ENCODE assay signal across 19 cellular contexts in the genomic region with DNA sequence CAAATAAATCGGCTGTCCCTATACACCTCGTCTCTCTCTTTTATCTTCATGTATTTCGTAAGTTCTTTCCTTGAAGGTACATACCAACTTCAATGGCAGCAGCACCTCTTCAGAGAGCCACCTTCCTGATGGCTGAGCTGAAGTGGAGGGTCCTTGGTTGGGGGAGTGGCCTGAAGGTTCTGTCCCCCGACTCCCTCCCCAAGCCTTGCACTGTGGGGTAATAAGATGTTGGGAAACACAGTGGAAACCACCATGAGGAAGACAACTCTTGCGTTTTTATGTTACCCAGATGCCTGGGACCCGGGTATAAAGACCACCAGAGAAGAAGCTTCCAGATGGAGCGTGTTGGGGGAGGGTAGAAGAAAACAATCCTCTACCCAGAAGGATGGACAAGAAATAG. TPM values are rescaled to one million over a fixed set of nuclear protein-coding genes. Genes with fewer than 3 reads are reported as not detected.
A peak's percentile ranks its signal among the peaks of the same experiment; 100 is the strongest.
DNase-seq lines count a peak whose midpoint lies in the region; ATAC-seq and TF ChIP-seq lines count a peak whose summit lies in the region.
"Had no signal": no experiment of that assay in that cellular context is flagged by ENCODE, and none has a peak within 500 bp of the region (broad histone marks: within the 10 kb centered on the region; RNA-seq: fewer than 3 reads in every experiment).

No MANE protein-coding gene starts in this region.

- no peak overlapping the region for H3K27ac ChIP-seq in PC-3 (ENCODE audit: low read length)
- H3K27ac ChIP-seq: thoracic aorta, VCaP had no signal

- no peak for DNase-seq in activated naive CD4-positive, alpha-beta T cell treated with anti-CD3 and anti-CD28 coated beads, Interleukin-2, amount 50 U/mL, for 16 hours
- DNase-seq in T-cell (no peak), NCI-H1930 (lab: John Stamatoyannopoulos, UW) (no peak), PC-3 (no peak), NCI-H2196 treated with DMSO at 0.1 percent for 48 hours (lab: John Stamatoyannopoulos, UW; ENCODE audit: unreplicated experiment) (no peak)
- no peak for DNase-seq in central memory CD8-positive, alpha-beta T cell (ENCODE audit: low spot score in 2 of 2)
- DNase-seq: Caco-2, cortex of kidney, heart right ventricle, KG1, left ventricle myocardium superior, NCI-H1092 treated with DMSO at 0.1 percent for 48 hours, NCI-H524, nucleus accumbens had no signal

- H3K4me2 ChIP-seq in PC-3 (ENCODE audit: low read length) = no peak overlapping the region

- no TSS peak for BruUV-seq in PC-3 (replicated peaks; lab: Mats Ljungman, UMichigan)

- ATAC-seq in T-cell (replicated peaks in 1 of 4) (no peak), PC-3 (no peak)
- ATAC-seq in central memory CD8-positive, alpha-beta T cell (replicated peaks; ENCODE audit: extremely low read depth, poor library complexity, severe bottlenecking) = no peak
- ATAC-seq: heart right ventricle, left ventricle myocardium superior, Right ventricle myocardium inferior had no signal

- H3K4me3 ChIP-seq in PC-3 (ENCODE audit: low read length) = no peak overlapping the region
- H3K4me3 ChIP-seq: heart right ventricle, mucosa of descending colon, thoracic aorta had no signal

- peak overlapping the region; percentile 93 for H3K27ac Mint-ChIP-seq in activated naive CD4-positive, alpha-beta T cell treated with anti-CD3 and anti-CD28 coated beads, Interleukin-2, amount 50 U/mL, for 24 hours
- H3K27ac Mint-ChIP-seq in T-cell = peak overlapping the region; percentile 89 to 98
- H3K27ac Mint-ChIP-seq in central memory CD8-positive, alpha-beta T cell (ENCODE audit: low read depth) = peak overlapping the region; percentile 96

- no peaks in the 10 kb centered on the region for H3K27me3 ChIP-seq in PC-3 (ENCODE audit: low read length)

- POLR2A ChIA-PET in T-cell (lab: Charles Lee) (interaction anchor here (0.6 to 1.1 kb wide), 2 partner anchors 40 to 315 kb away, joined by 4 to 9 read pairs; no protein-coding TSS in a partner anchor), PC-3 (lab: Charles Lee; ENCODE audit: unreplicated experiment) (no interaction called here)

- no peak for TF ChIP-seq CTCF in PC-3 (conservative IDR thresholded peaks at IDR 0.05; ENCODE audit: low read depth, low read length)

- H3K36me3 Mint-ChIP-seq in activated naive CD4-positive, alpha-beta T cell treated with anti-CD3 and anti-CD28 coated beads, Interleukin-2, amount 50 U/mL, for 24 hours = peaks cover 12% of the 10 kb centered on the region
- H3K36me3 Mint-ChIP-seq in T-cell = peaks cover 18% of the 10 kb centered on the region
- peaks cover 18% of the 10 kb centered on the region for H3K36me3 Mint-ChIP-seq in central memory CD8-positive, alpha-beta T cell (ENCODE audit: insufficient read depth)

- 0 out of 2 replicates have a peak, but pooled peaks cover 5% of the 10 kb centered on the region for H3K9me3 ChIP-seq in PC-3 (ENCODE audit: low read length)
- H3K9me3 ChIP-seq: mucosa of descending colon had no signal

- no peaks in the 10 kb centered on the region for H3K79me2 ChIP-seq in PC-3 (ENCODE audit: low read length)

- no peaks in the 10 kb centered on the region for H3K27me3 Mint-ChIP-seq in activated naive CD4-positive, alpha-beta T cell treated with anti-CD3 and anti-CD28 coated beads, Interleukin-2, amount 50 U/mL, for 24 hours
- no peaks in the 10 kb centered on the region for H3K27me3 Mint-ChIP-seq in T-cell
- H3K27me3 Mint-ChIP-seq in central memory CD8-positive, alpha-beta T cell = no peaks in the 10 kb centered on the region

- H3K9me3 Mint-ChIP-seq in activated naive CD4-positive, alpha-beta T cell treated with anti-CD3 and anti-CD28 coated beads, Interleukin-2, amount 50 U/mL, for 24 hours = peaks cover 20% of the 10 kb centered on the region
- H3K9me3 Mint-ChIP-seq in T-cell = peaks cover 12 to 33% (median 18%) of the 10 kb centered on the region in 3 donors
- peaks cover 19% of the 10 kb centered on the region for H3K9me3 Mint-ChIP-seq in central memory CD8-positive, alpha-beta T cell

- H3K36me3 ChIP-seq in PC-3 (ENCODE audit: low read depth, low read length) = no peaks in the 10 kb centered on the region
- H3K36me3 ChIP-seq: heart right ventricle, thoracic aorta had no signal

- peaks cover 66% of the 10 kb centered on the region for H3K4me1 Mint-ChIP-seq in activated naive CD4-positive, alpha-beta T cell treated with anti-CD3 and anti-CD28 coated beads, Interleukin-2, amount 50 U/mL, for 24 hours
- peaks cover 59 to 68% (median 64%) of the 10 kb centered on the region in 3 donors for H3K4me1 Mint-ChIP-seq in T-cell
- H3K4me1 Mint-ChIP-seq in central memory CD8-positive, alpha-beta T cell = peaks cover 59% of the 10 kb centered on the region

- no peak overlapping the region for H2AFZ ChIP-seq in PC-3 (ENCODE audit: low read length)

- H3K4me1 ChIP-seq in PC-3 (ENCODE audit: insufficient read depth, low read length) = no peaks in the 10 kb centered on the region
- H3K4me1 ChIP-seq: Caco-2, heart right ventricle had no signal

- H3K4me3 Mint-ChIP-seq in activated naive CD4-positive, alpha-beta T cell treated with anti-CD3 and anti-CD28 coated beads, Interleukin-2, amount 50 U/mL, for 24 hours = peak overlapping the region; percentile 76
- peak overlapping the region; percentile 58 to 72 (median 60) for H3K4me3 Mint-ChIP-seq in T-cell
- peak overlapping the region; percentile 73 for H3K4me3 Mint-ChIP-seq in central memory CD8-positive, alpha-beta T cell

- H3K9me2 ChIP-seq in PC-3 (replicated peaks; ENCODE audit: low read length) = no peaks in the 10 kb centered on the region

- CTCF ChIA-PET in T-cell (lab: Charles Lee) = interaction anchor here in 1 of 2 donors (0.6 kb wide), 1 partner anchor 136 kb away, joined by 4 read pairs; no protein-coding TSS in a partner anchor
- CTCF ChIA-PET in PC-3 (lab: Charles Lee) = no interaction called here

- H3F3A ChIP-seq in PC-3 (ENCODE audit: low read length, unreplicated experiment) = no peaks in the 10 kb centered on the region

- intact Hi-C loops in PC-3 (cut with micrococcal nuclease) = no loop called here

- H4K20me1 ChIP-seq in PC-3 (ENCODE audit: low read length) = no peaks in the 10 kb centered on the region

- H3K9ac ChIP-seq in PC-3 (ENCODE audit: low read length) = no peak overlapping the region

RNA-seq across cellular contexts. Expression of gene KRTAP12-3, which starts 0.8 kb away (rescaled TPM):
- total RNA-seq in T-cell (not detected), PC-3 (2014; rRNA removed) (not detected in 2 replicates)
- total RNA-seq: Caco-2, heart right ventricle, left ventricle myocardium superior, mucosa of descending colon, Right ventricle myocardium inferior, thoracic aorta had no signal

RNA-seq across cellular contexts. Expression of gene KRTAP12-4, which starts 4.1 kb away (rescaled TPM):
- not detected for total RNA-seq in T-cell
- total RNA-seq in PC-3 (2014; rRNA removed) = not detected in 2 replicates
- total RNA-seq: Caco-2, heart right ventricle, left ventricle myocardium superior, mucosa of descending colon, Right ventricle myocardium inferior, thoracic aorta had no signal

RNA-seq across cellular contexts. Expression of gene KRTAP12-2, which starts 8.2 kb away (rescaled TPM):
- not detected for total RNA-seq in T-cell
- not detected in 2 replicates for total RNA-seq in PC-3 (2014; rRNA removed)
- total RNA-seq: Caco-2, heart right ventricle, left ventricle myocardium superior, mucosa of descending colon, Right ventricle myocardium inferior, thoracic aorta had no signal

RNA-seq across cellular contexts. Expression of gene KRTAP10-11, which starts 12.3 kb away (rescaled TPM):
- not detected for total RNA-seq in T-cell
- total RNA-seq in PC-3 (2014; rRNA removed) = not detected in 2 replicates
- total RNA-seq: Caco-2, heart right ventricle, left ventricle myocardium superior, mucosa of descending colon, Right ventricle myocardium inferior, thoracic aorta had no signal

RNA-seq across cellular contexts. Expression of gene KRTAP10-10, which starts 21.4 kb away (rescaled TPM):
- total RNA-seq in T-cell (not detected), PC-3 (2014; rRNA removed) (not detected in 2 replicates)
- total RNA-seq: Caco-2, heart right ventricle, left ventricle myocardium superior, mucosa of descending colon, Right ventricle myocardium inferior, thoracic aorta had no signal
